Comparison of ENCODE assay signal across 20 cellular contexts in the genomic region with DNA sequence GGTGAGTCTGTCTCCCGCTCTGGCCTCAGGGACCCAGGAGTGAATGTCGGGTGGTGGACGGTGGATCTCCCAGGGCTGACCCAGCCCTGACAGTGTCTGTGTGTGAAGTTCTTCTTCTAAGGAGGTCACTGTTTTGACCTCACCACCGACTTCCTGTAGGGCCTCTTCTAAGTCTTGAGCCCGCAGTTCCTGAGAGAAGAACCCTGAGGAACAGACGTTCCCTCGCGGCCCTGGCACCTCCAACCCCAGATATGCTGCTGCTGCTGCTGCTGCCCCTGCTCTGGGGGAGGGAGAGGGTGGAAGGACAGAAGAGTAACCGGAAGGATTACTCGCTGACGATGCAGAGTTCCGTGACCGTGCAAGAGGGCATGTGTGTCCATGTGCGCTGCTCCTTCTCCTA. TPM values are rescaled to one million over a fixed set of nuclear protein-coding genes. Genes with fewer than 3 reads are reported as not detected.
DNase-seq lines count a peak whose midpoint lies in the region; ATAC-seq, FAIRE-seq and TF ChIP-seq lines count a peak whose summit lies in the region.
"Had no signal": no experiment of that assay in that cellular context is flagged by ENCODE, and none has a peak within 500 bp of the region (broad histone marks: within the 10 kb centered on the region; RNA-seq: fewer than 3 reads in every experiment).

Gene SIGLEC7 (plus strand): TSS at position 183 of the 400 bp plus-strand sequence. CDS start 69 bp downstream, at position 252.

- no peak for FAIRE-seq in HepG2 (lab: Jason Lieb, UNC)
- FAIRE-seq: H54, RCC 7860 had no signal

- H3K4me3 ChIP-seq in liver (ENCODE audit: low read depth in 1 of 3, low read length in 3 of 3) (peak within 1 kb of the TSS in 1 of 3 donors; percentile 24), HepG2 (replicated peaks in 1 of 3; ENCODE audit: insufficient read depth in 1 of 3, low read depth in 2 of 3, low read length in 3 of 3) (no peak within 1 kb of the TSS), gastroesophageal sphincter (no peak within 1 kb of the TSS), mammary epithelial cell (replicated peaks in 1 of 3; ENCODE audit: insufficient read depth in 1 of 3, low read depth in 2 of 3, low read length in 3 of 3) (no peak within 1 kb of the TSS)
- H3K4me3 ChIP-seq in naive thymus-derived CD4-positive, alpha-beta T cell (ENCODE audit: low read length), result no peak within 1 kb of the TSS
- H3K4me3 ChIP-seq: thyroid gland had no signal

- H3K27ac Mint-ChIP-seq in naive thymus-derived CD4-positive, alpha-beta T cell, result peak within 1 kb of the TSS in 1 of 9 donors; percentile 46
- H3K27ac Mint-ChIP-seq: activated CD4-positive, alpha-beta T cell treated with anti-CD3 and anti-CD28 coated beads for 36 hours; activated T-helper 17 cell treated with anti-CD3 and anti-CD28 coated beads, Interleukin-2, amount 50 U/mL, for 72 hours had no signal

- H3K36me3 ChIP-seq in liver (ENCODE audit: control insufficient read depth in 4 of 4, insufficient read depth in 3 of 4, low read depth in 1 of 4, low read length in 3 of 4) (no peaks in the 10 kb centered on the region), HepG2 (replicated peaks in 1 of 2; ENCODE audit: control insufficient read depth in 1 of 2, insufficient read depth in 2 of 2, low read length in 2 of 2) (no peaks in the 10 kb centered on the region), gastroesophageal sphincter (no peaks in the 10 kb centered on the region), mammary epithelial cell (ENCODE audit: insufficient read depth, low read length) (no peaks in the 10 kb centered on the region)
- H3K36me3 ChIP-seq in naive thymus-derived CD4-positive, alpha-beta T cell (ENCODE audit: control insufficient read depth in 2 of 3, insufficient read depth in 3 of 3, low read length in 3 of 3), result no peaks in the 10 kb centered on the region
- H3K36me3 ChIP-seq: thyroid gland had no signal

- ATAC-seq in HepG2, result no peak
- peak; percentile 70 for ATAC-seq in gastroesophageal sphincter
- ATAC-seq in naive thymus-derived CD4-positive, alpha-beta T cell, result peak; percentile 47
- ATAC-seq in GM21381 (IDR thresholded peaks at IDR 0.05; ENCODE audit: unreplicated experiment), result no peak
- ATAC-seq: activated CD4-positive, alpha-beta T cell treated with anti-CD3 and anti-CD28 coated beads for 36 hours; activated T-helper 17 cell treated with anti-CD3 and anti-CD28 coated beads, Interleukin-2, amount 50 U/mL, for 72 hours; T-helper 17 cell had no signal

- TF ChIP-seq EP300 in HepG2 (IDR thresholded peaks at IDR 0.05; ENCODE audit: low read depth in 2 of 2, low read length in 2 of 2) (no peak), HepG2 (CRISPR knock-in tag; IDR thresholded peaks at IDR 0.05; ENCODE audit: borderline replicate concordance) (no peak), gastroesophageal sphincter (IDR thresholded peaks at IDR 0.05) (no peak)

- DNase-seq in HepG2 (ENCODE audit: low spot score) (no peak), dedifferentiated amniotic fluid mesenchymal stem cell (ENCODE audit: extremely low spot score) (no peak), mammary epithelial cell (no peak), OCI-M1 (lab: John Stamatoyannopoulos, UW) (no peak)
- peak in 1 of 9 donors; percentile 12 for DNase-seq in naive thymus-derived CD4-positive, alpha-beta T cell
- DNase-seq: activated CD4-positive, alpha-beta T cell treated with anti-CD3 and anti-CD28 coated beads for 36 hours; DMS53; kidney glomerular epithelial cell; NCI-H1694 treated with DMSO at 0.1 percent for 48 hours; NCI-H510A; stimulated activated CD4-positive, alpha-beta T cell treated with anti-CD3 and anti-CD28 coated beads, Interleukin-15, amount 100 ng/mL, for 24 hours; T-helper 17 cell had no signal

- TF ChIP-seq POLR2A in HepG2 (IDR thresholded peaks at IDR 0.05; ENCODE audit: insufficient read depth in 1 of 2, low read depth in 2 of 2, low read length in 2 of 2) (no peak), gastroesophageal sphincter (IDR thresholded peaks at IDR 0.05) (no peak)

- H3K79me2 ChIP-seq in HepG2 (ENCODE audit: insufficient read depth, low read length) (no peaks in the 10 kb centered on the region), mammary epithelial cell (ENCODE audit: insufficient read depth, low read length) (no peaks in the 10 kb centered on the region)

- no peaks in the 10 kb centered on the region for H4K20me1 ChIP-seq in HepG2 (ENCODE audit: insufficient read depth, low read length)
- H4K20me1 ChIP-seq in mammary epithelial cell (ENCODE audit: insufficient read depth, low read length), result no peaks in the 10 kb centered on the region

- H3K9me3 ChIP-seq in liver (ENCODE audit: control insufficient read depth in 4 of 4, low read length in 3 of 4) (no peaks in the 10 kb centered on the region), HepG2 (ENCODE audit: low read length) (no peaks in the 10 kb centered on the region), gastroesophageal sphincter (no peaks in the 10 kb centered on the region), mammary epithelial cell (replicated peaks; ENCODE audit: insufficient read depth, low read length) (no peaks in the 10 kb centered on the region)
- no peaks in the 10 kb centered on the region for H3K9me3 ChIP-seq in naive thymus-derived CD4-positive, alpha-beta T cell (ENCODE audit: control insufficient read depth in 2 of 3, low read length in 3 of 3)
- H3K9me3 ChIP-seq: thyroid gland had no signal

- no TSS peak for BruUV-seq in HepG2 (replicated peaks; lab: Mats Ljungman, UMichigan)
- no TSS peak for BruUV-seq in mammary epithelial cell (replicated peaks; lab: Mats Ljungman, UMichigan)

- H3K27me3 Mint-ChIP-seq in naive thymus-derived CD4-positive, alpha-beta T cell, result peaks cover 0 to 17% (median 3%) of the 10 kb centered on the region in 5 donors
- H3K27me3 Mint-ChIP-seq: activated CD4-positive, alpha-beta T cell treated with anti-CD3 and anti-CD28 coated beads for 36 hours had no signal

- in situ Hi-C loops in HepG2 (cut with HindIII; ENCODE audit: extremely low pct_ligation_motif_present, low pct_unique_long_range_greater_than_20kb), result no loop called here
- in situ Hi-C loops in mammary epithelial cell (cut with MboI; ENCODE audit: low sequenced_read_pairs in 2 of 2), result no loop called here

- CTCF ChIA-PET in HepG2 (lab: Yijun Ruan, JAX; ENCODE audit: low intra/inter-chr PET ratio, low total read pairs) (no interaction called here), mammary epithelial cell (lab: Charles Lee; ENCODE audit: low non-redundant PET) (no interaction called here)
- CTCF ChIA-PET in naive thymus-derived CD4-positive, alpha-beta T cell (lab: Charles Lee), result interaction anchor here (0.7 kb wide), 1 partner anchor 10 kb away, joined by 3 read pairs; no protein-coding TSS in a partner anchor

- no peaks in the 10 kb centered on the region for H3K9me3 Mint-ChIP-seq in naive thymus-derived CD4-positive, alpha-beta T cell
- H3K9me3 Mint-ChIP-seq: activated T-helper 17 cell treated with anti-CD3 and anti-CD28 coated beads, Interleukin-2, amount 50 U/mL, for 72 hours had no signal

- dilution Hi-C loops in mammary epithelial cell (cut with HindIII; ENCODE audit: low sequenced_read_pairs), result no loop called here

- H3K36me3 Mint-ChIP-seq in naive thymus-derived CD4-positive, alpha-beta T cell, result no peaks in the 10 kb centered on the region

- no peak for TF ChIP-seq RAD21 in liver (IDR thresholded peaks at IDR 0.05)
- TF ChIP-seq RAD21 in HepG2 (CRISPR knock-in tag; IDR thresholded peaks at IDR 0.05), result no peak

- no peaks in the 10 kb centered on the region for H3K4me1 ChIP-seq in liver (ENCODE audit: control insufficient read depth in 4 of 4, insufficient read depth in 4 of 4, low read length in 3 of 4)
- H3K4me1 ChIP-seq in HepG2 (ENCODE audit: insufficient read depth, low read length), result no peaks in the 10 kb centered on the region
- H3K4me1 ChIP-seq in gastroesophageal sphincter, result no peaks in the 10 kb centered on the region
- H3K4me1 ChIP-seq in naive thymus-derived CD4-positive, alpha-beta T cell (ENCODE audit: control insufficient read depth in 2 of 2, insufficient read depth in 2 of 2, low read length in 2 of 2), result peaks cover 3 to 6% of the 10 kb centered on the region in 2 donors
- no peaks in the 10 kb centered on the region for H3K4me1 ChIP-seq in mammary epithelial cell (ENCODE audit: insufficient read depth, low read length)
- H3K4me1 ChIP-seq: thyroid gland had no signal

- peak within 1 kb of the TSS in 1 of 10 donors; percentile 66 for H3K4me3 Mint-ChIP-seq in naive thymus-derived CD4-positive, alpha-beta T cell
- H3K4me3 Mint-ChIP-seq: activated CD4-positive, alpha-beta T cell treated with anti-CD3 and anti-CD28 coated beads for 36 hours; activated T-helper 17 cell treated with anti-CD3 and anti-CD28 coated beads, Interleukin-2, amount 50 U/mL, for 72 hours; T-helper 17 cell had no signal

- peaks cover 3 to 40% (median 25%) of the 10 kb centered on the region in 7 donors for H3K4me1 Mint-ChIP-seq in naive thymus-derived CD4-positive, alpha-beta T cell

- H2AFZ ChIP-seq in HepG2 (ENCODE audit: low read length), result no peak within 1 kb of the TSS
- no peak within 1 kb of the TSS for H2AFZ ChIP-seq in mammary epithelial cell (ENCODE audit: low read depth, low read length)

- H3K9ac ChIP-seq in liver (ENCODE audit: low read depth in 1 of 2, low read length in 2 of 2) (no peak within 1 kb of the TSS), HepG2 (ENCODE audit: insufficient read depth, low read depth, low read length) (no peak within 1 kb of the TSS), mammary epithelial cell (ENCODE audit: insufficient read depth, low read length) (no peak within 1 kb of the TSS)

- H3K4me2 ChIP-seq in HepG2 (ENCODE audit: low read depth, low read length) (no peak within 1 kb of the TSS), mammary epithelial cell (ENCODE audit: insufficient read depth, low read depth, low read length) (no peak within 1 kb of the TSS)

- H3K27me3 ChIP-seq in liver (ENCODE audit: control insufficient read depth in 4 of 4, insufficient read depth in 4 of 4, low read length in 3 of 4), result no peaks in the 10 kb centered on the region
- H3K27me3 ChIP-seq in HepG2 (ENCODE audit: control insufficient read depth in 1 of 2, insufficient read depth in 2 of 2, low read length in 2 of 2), result peaks cover 4 to 56% of the 10 kb centered on the region in 2 experiments; a peak in 4 of 5 replicates
- H3K27me3 ChIP-seq in gastroesophageal sphincter, result peaks cover 65% of the 10 kb centered on the region
- no peaks in the 10 kb centered on the region for H3K27me3 ChIP-seq in naive thymus-derived CD4-positive, alpha-beta T cell (ENCODE audit: control insufficient read depth in 2 of 2, insufficient read depth in 2 of 2, low read length in 2 of 2)
- H3K27me3 ChIP-seq in mammary epithelial cell (ENCODE audit: insufficient read depth, low read length), result peaks cover 3% of the 10 kb centered on the region
- H3K27me3 ChIP-seq: thyroid gland had no signal

- POLR2A ChIA-PET in HepG2 (lab: Yijun Ruan, JAX), result no interaction called here
- POLR2A ChIA-PET in naive thymus-derived CD4-positive, alpha-beta T cell (lab: Charles Lee), result no interaction called here

- no peak for TF ChIP-seq CTCF in liver (IDR thresholded peaks at IDR 0.05; ENCODE audit: low read depth, low read length, missing input control)
- TF ChIP-seq CTCF in HepG2 (CRISPR knock-in tag; IDR thresholded peaks at IDR 0.05), result no peak
- no peak for TF ChIP-seq CTCF in gastroesophageal sphincter (IDR thresholded peaks at IDR 0.05)
- no peak for TF ChIP-seq CTCF in mammary epithelial cell (conservative IDR thresholded peaks at IDR 0.05 in 1 of 2, IDR thresholded peaks at IDR 0.05 in 1 of 2; ENCODE audit: extremely low read depth in 1 of 2, insufficient read depth in 1 of 2, low read depth in 1 of 2, low read length in 2 of 2)

- H3K27ac ChIP-seq in liver (ENCODE audit: low read depth in 1 of 2, low read length in 2 of 2) (peak within 1 kb of the TSS; percentile 55 to 75), HepG2 (ENCODE audit: extremely low read length, insufficient read depth, low read length) (no peak within 1 kb of the TSS), gastroesophageal sphincter (peak within 1 kb of the TSS in 2 of 4 donors; percentile 24 to 29), mammary epithelial cell (ENCODE audit: insufficient read depth, low read depth, low read length) (no peak within 1 kb of the TSS)
- no peak within 1 kb of the TSS for H3K27ac ChIP-seq in naive thymus-derived CD4-positive, alpha-beta T cell (ENCODE audit: low read depth, low read length)
- H3K27ac ChIP-seq: thyroid gland had no signal

- WGBS in liver, result 57% methylated on average over 14 of the region's 14 CpGs
- 0% methylated on average over 8 of the region's 14 CpGs for WGBS in HepG2 (ENCODE audit: low lambda C conversion rate)
- 23 to 40% methylated on average over 1 to 7 of the region's 14 CpGs for WGBS in gastroesophageal sphincter (ENCODE audit: low coverage in 1 of 2), 2 donors
- WGBS in mammary epithelial cell (ENCODE audit: low coverage, missing lambda C conversion rate), result 80% methylated on average over 6 of the region's 14 CpGs

- intact Hi-C loops in HepG2 (cut with micrococcal nuclease; ENCODE audit: unreplicated experiment) (no loop called here), mammary epithelial cell (cut with micrococcal nuclease) (no loop called here)
- intact Hi-C loops in naive thymus-derived CD4-positive, alpha-beta T cell (cut with micrococcal nuclease), result no loop called here

RNA-seq across cellular contexts. Expression of gene SIGLEC7, which starts in this region (rescaled TPM):
- total RNA-seq in liver (1 to 10 TPM; 3.2 to 4.7 TPM), HepG2 (2016; rRNA removed; fragmentation: Illumina TruSeq; extraction: Trizol) (not detected in 2 replicates), gastroesophageal sphincter (1 to 10 TPM in 2 of 4 donors, under 1 TPM in 1, not detected in 1; 0.46 to 4.4 (median 2.8) TPM), mammary epithelial cell (not detected)
- polyA plus RNA-seq in liver (1 to 10 TPM; 2.7 to 4.8 TPM), HepG2 (2011; rRNA removed) (0.17 TPM in 1 of 2 replicates, not detected in the other), mammary epithelial cell (not detected)
- total RNA-seq in HepG2 (2016; cell fraction: cytosol; rRNA removed; fragmentation: Illumina TruSeq; extraction: Trizol; ENCODE audit: low read depth), result not detected in 2 replicates
- total RNA-seq in HepG2 (2016; cell fraction: insoluble cytoplasmic fraction; rRNA removed; fragmentation: Illumina TruSeq; extraction: Trizol), result not detected in 2 replicates
- not detected in 2 replicates for total RNA-seq in HepG2 (2016; cell fraction: membrane; rRNA removed; fragmentation: Illumina TruSeq; extraction: Trizol)
- total RNA-seq in HepG2 (2016; cell fraction: nucleus; rRNA removed; fragmentation: Illumina TruSeq; extraction: Trizol), result not detected in 2 replicates
- polyA plus RNA-seq in HepG2 (2011; cell fraction: cytosol; rRNA removed), result 0.08 TPM in 1 of 2 replicates, not detected in the other
- not detected in 2 replicates for polyA plus RNA-seq in HepG2 (2011; cell fraction: nucleus; rRNA removed)
- polyA plus RNA-seq in HepG2 (2012), result not detected in 2 replicates
- not detected in 2 replicates for polyA plus RNA-seq in HepG2 (2016; cell fraction: cytosol; fragmentation: Illumina TruSeq; extraction: Trizol; ENCODE audit: low read depth)
- polyA plus RNA-seq in HepG2 (2016; cell fraction: insoluble cytoplasmic fraction; fragmentation: Illumina TruSeq; extraction: Trizol; ENCODE audit: low read depth), result not detected in 2 replicates
- polyA plus RNA-seq in HepG2 (2016; cell fraction: membrane; fragmentation: Illumina TruSeq; extraction: Trizol; ENCODE audit: low read depth), result not detected in 2 replicates
- polyA plus RNA-seq in HepG2 (2016; cell fraction: nucleus; fragmentation: Illumina TruSeq; extraction: Trizol; ENCODE audit: insufficient read depth, low read depth), result not detected in 2 replicates
- not detected in 2 replicates for polyA minus RNA-seq in HepG2 (2011; rRNA and poly(A)+ RNA removed; ENCODE audit: low replicate concordance)
- polyA minus RNA-seq in HepG2 (2011; cell fraction: cytosol; rRNA and poly(A)+ RNA removed), result not detected in 2 replicates
- polyA minus RNA-seq in HepG2 (2011; cell fraction: nucleus; rRNA and poly(A)+ RNA removed), result not detected in 2 replicates
- total RNA-seq in naive thymus-derived CD4-positive, alpha-beta T cell, result 10 to 100 TPM in 1 of 5 experiments, under 1 TPM in 3, not detected in 1; 0.67 to 10.3 (median 0.83) TPM
- under 1 TPM in 1 of 2 donors, not detected in 1; 0.25 TPM for polyA plus RNA-seq in naive thymus-derived CD4-positive, alpha-beta T cell
- not detected for polyA minus RNA-seq in mammary epithelial cell
- total RNA-seq: activated CD4-positive, alpha-beta T cell treated with anti-CD3 and anti-CD28 coated beads for 36 hours; activated T-helper 17 cell treated with anti-CD3 and anti-CD28 coated beads, Interleukin-2, amount 50 U/mL, for 72 hours; glomerular endothelial cell had no signal

Comparison
In these comparisons a context has a peak if more than half of its experiments do, and no peak if none do; other contexts are left out.
1. H3K27ac ChIP-seq: peak in liver (2 of 2); none in HepG2 (single experiment), naive thymus-derived CD4-positive, alpha-beta T cell (single experiment) and mammary epithelial cell (single experiment).
2. ATAC-seq: peak in gastroesophageal sphincter (single experiment) and naive thymus-derived CD4-positive, alpha-beta T cell (single experiment); none in HepG2 (single experiment) and GM21381 (single experiment).